ENCODE assay signal across 1 cellular context in the genomic region with DNA sequence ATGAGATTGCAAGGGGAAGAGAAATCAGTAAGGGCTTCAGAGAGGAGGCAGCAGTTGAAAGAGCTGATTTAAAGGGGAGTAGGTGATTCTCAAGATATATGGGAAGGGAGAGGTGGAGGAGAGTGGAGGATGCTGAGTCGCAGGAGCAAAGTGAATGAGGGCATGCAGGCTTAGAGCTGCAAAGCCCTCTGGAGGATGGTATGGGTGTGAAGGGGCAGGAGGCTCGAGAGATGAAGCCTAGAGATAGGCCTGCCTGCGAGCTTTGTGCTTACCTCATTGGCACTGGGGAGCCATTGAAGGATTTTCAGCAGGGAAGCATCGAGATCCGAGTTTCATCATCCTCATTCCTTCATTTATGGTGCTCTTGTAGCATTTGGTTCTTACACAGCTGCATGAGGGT.
TF ChIP-seq lines count a peak whose summit lies in the region.

No MANE protein-coding gene starts in this region.

TF ChIP-seq in A549, 52 proteins besides CTCF, POLR2A, EP300 and RAD21:
- TF ChIP-seq KDM1A (IDR thresholded peaks at IDR 0.05; ENCODE audit: low read depth) = no peak
- TF ChIP-seq, protein P1, sequence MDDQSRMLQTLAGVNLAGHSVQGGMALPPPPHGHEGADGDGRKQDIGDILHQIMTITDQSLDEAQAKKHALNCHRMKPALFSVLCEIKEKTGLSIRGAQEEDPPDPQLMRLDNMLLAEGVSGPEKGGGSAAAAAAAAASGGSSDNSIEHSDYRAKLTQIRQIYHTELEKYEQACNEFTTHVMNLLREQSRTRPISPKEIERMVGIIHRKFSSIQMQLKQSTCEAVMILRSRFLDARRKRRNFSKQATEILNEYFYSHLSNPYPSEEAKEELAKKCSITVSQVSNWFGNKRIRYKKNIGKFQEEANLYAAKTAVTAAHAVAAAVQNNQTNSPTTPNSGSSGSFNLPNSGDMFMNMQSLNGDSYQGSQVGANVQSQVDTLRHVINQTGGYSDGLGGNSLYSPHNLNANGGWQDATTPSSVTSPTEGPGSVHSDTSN (IDR thresholded peaks at IDR 0.05) = no peak
- no peak for TF ChIP-seq SMC3 (IDR thresholded peaks at IDR 0.05)
- TF ChIP-seq JUNB (IDR thresholded peaks at IDR 0.05) = no peak
- TF ChIP-seq, protein P2, sequence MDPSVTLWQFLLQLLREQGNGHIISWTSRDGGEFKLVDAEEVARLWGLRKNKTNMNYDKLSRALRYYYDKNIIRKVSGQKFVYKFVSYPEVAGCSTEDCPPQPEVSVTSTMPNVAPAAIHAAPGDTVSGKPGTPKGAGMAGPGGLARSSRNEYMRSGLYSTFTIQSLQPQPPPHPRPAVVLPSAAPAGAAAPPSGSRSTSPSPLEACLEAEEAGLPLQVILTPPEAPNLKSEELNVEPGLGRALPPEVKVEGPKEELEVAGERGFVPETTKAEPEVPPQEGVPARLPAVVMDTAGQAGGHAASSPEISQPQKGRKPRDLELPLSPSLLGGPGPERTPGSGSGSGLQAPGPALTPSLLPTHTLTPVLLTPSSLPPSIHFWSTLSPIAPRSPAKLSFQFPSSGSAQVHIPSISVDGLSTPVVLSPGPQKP (IDR thresholded peaks at IDR 0.05; ENCODE audit: low read depth, low read length) = no peak
- no peak for TF ChIP-seq JUN (IDR thresholded peaks at IDR 0.05)
- no peak for TF ChIP-seq ESRRA (IDR thresholded peaks at IDR 0.05; ENCODE audit: borderline replicate concordance, low read length)
- no peak for TF ChIP-seq HEYL (CRISPR knock-in tag; IDR thresholded peaks at IDR 0.05)
- TF ChIP-seq RCOR1 (IDR thresholded peaks at IDR 0.05; ENCODE audit: low read depth, low read length) = no peak
- TF ChIP-seq, protein P3, sequence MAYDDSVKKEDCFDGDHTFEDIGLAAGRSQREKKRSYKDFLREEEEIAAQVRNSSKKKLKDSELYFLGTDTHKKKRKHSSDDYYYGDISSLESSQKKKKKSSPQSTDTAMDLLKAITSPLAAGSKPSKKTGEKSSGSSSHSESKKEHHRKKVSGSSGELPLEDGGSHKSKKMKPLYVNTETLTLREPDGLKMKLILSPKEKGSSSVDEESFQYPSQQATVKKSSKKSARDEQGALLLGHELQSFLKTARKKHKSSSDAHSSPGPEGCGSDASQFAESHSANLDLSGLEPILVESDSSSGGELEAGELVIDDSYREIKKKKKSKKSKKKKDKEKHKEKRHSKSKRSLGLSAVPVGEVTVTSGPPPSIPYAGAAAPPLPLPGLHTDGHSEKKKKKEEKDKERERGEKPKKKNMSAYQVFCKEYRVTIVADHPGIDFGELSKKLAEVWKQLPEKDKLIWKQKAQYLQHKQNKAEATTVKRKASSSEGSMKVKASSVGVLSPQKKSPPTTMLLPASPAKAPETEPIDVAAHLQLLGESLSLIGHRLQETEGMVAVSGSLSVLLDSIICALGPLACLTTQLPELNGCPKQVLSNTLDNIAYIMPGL (CRISPR knock-in tag; IDR thresholded peaks at IDR 0.05; ENCODE audit: borderline replicate concordance) = no peak
TF ChIP-seq in A549: peak in this region for 0.
